Comparison of ENCODE assay signal across 21 cellular contexts in genomic region chr17:63969278-63969677, GRCh38. TPM values are rescaled to one million over a fixed set of nuclear protein-coding genes. Genes with fewer than 3 reads are reported as not detected.
"Had no signal": no experiment of that assay in that cellular context is flagged by ENCODE, and none has a peak within 500 bp of the region (broad histone marks: within the 10 kb centered on the region; RNA-seq: fewer than 3 reads in every experiment).

No MANE protein-coding gene starts in this region.

- DNase-seq: IMR-90, Karpas-422, KG1, MG63, NCI-H1092 treated with DMSO at 0.1 percent for 48 hours, NCI-H1436, NCI-H187, NCI-H2029, NCI-H2081 treated with DMSO at 0.1 percent for 48 hours, NCI-H2171, NCI-H226, NCI-H446, NCI-H510A, NCI-H524 treated with DMSO at 0.1 percent for 48 hours, NCI-H69, NCI-H774, RPMI8226, SHP77, SK-N-SH had no signal

- H3K4me3 ChIP-seq: MG63 had no signal

- H3K9me3 ChIP-seq: MG63, SK-N-SH had no signal

- H3K27me3 ChIP-seq: MG63 had no signal

RNA-seq across cellular contexts. Expression of gene SCN4A, which starts 3.4 kb away (rescaled TPM):
- total RNA-seq: HT-29, IMR-90, SK-MEL-5 had no signal

RNA-seq across cellular contexts. Expression of gene PRR29, which starts 28.9 kb away (rescaled TPM):
- total RNA-seq: SK-MEL-5 had no signal

RNA-seq across cellular contexts. Expression of gene CD79B, which starts 37.1 kb away (rescaled TPM):
- total RNA-seq: HT-29, IMR-90 had no signal

RNA-seq across cellular contexts. Expression of gene GH1, which starts 50.6 kb away (rescaled TPM):
- total RNA-seq: HT-29, IMR-90, SK-MEL-5 had no signal

RNA-seq across cellular contexts. Expression of gene ICAM2, which starts 51.2 kb away (rescaled TPM):
- total RNA-seq: IMR-90 had no signal
